Comparison of ENCODE assay signal across 1 cellular context in the genomic region with DNA sequence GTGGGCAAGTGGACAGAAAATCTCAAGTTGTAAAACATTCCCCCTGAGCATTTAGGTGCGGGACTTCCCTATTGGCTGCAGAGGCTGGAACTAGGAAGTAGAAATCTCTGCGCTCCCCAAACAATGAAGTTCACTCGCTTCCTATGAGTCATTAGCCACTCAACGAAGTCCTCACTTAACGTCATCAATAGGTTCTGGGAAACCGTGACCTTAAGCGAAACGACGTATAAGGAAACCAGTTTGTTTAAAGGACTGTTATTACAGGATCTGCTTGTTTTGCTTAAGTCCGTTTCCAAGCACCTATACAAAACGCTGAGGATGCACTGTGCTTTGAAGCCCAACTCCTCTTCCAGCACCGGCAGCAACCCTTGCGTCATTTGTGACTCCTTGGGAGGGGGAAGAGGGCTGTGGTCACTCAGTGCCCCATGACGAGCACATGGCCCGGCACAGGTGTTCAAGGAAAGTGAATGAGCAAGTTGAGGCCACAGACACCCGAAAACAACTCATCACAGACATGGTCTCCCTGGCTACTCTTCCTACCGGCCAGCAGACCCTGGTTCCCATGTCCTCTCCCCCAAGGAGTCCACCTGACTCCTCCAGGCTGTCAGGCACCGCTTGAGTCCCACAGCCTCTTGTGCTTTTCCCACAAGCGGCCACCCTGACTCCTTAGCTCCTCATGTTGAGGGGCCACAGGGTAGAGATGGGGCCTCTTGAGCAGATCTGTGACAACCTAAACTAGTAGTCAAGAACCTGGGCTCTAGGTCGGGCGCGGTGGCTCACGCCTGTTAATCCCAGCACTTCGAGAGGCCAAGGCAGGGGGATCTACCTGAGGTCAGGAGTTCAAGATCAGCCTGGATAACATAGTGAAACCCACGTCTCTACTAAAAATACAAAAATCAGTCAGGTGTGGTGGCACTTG.
TF ChIP-seq lines count a peak whose summit lies in the region.

No MANE protein-coding gene starts in this region.

TF ChIP-seq in HEK293, 187 proteins besides CTCF, POLR2A, EP300 and RAD21 (continued from another document):
- no peak for TF ChIP-seq YY1 (tag by site-specific recombination; IDR thresholded peaks at IDR 0.05)
- TF ChIP-seq, protein P1, sequence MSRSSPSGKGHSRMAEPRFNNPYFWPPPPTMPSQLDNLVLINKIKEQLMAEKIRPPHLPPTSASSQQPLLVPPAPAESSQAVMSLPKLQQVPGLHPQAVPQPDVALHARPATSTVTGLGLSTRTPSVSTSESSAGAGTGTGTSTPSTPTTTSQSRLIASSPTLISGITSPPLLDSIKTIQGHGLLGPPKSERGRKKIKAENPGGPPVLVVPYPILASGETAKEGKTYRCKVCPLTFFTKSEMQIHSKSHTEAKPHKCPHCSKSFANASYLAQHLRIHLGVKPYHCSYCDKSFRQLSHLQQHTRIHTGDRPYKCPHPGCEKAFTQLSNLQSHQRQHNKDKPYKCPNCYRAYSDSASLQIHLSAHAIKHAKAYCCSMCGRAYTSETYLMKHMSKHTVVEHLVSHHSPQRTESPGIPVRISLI (tag by site-specific recombination; IDR thresholded peaks at IDR 0.05), result no peak
- no peak for TF ChIP-seq ZNF514 (tag by site-specific recombination; IDR thresholded peaks at IDR 0.05)
- TF ChIP-seq ZNF555 (tag by site-specific recombination; conservative IDR thresholded peaks at IDR 0.05), result no peak
- no peak; the same call in 1 of the 2 replicates for TF ChIP-seq ZBTB7A (tag by site-specific recombination; IDR thresholded peaks at IDR 0.05; ENCODE audit: low read depth)
- no peak for TF ChIP-seq SETDB1 (IDR thresholded peaks at IDR 0.05; ENCODE audit: insufficient read length, low read length)
- TF ChIP-seq ZNF600 (tag by site-specific recombination; IDR thresholded peaks at IDR 0.05), result peak; percentile 100
- TF ChIP-seq, protein P2, sequence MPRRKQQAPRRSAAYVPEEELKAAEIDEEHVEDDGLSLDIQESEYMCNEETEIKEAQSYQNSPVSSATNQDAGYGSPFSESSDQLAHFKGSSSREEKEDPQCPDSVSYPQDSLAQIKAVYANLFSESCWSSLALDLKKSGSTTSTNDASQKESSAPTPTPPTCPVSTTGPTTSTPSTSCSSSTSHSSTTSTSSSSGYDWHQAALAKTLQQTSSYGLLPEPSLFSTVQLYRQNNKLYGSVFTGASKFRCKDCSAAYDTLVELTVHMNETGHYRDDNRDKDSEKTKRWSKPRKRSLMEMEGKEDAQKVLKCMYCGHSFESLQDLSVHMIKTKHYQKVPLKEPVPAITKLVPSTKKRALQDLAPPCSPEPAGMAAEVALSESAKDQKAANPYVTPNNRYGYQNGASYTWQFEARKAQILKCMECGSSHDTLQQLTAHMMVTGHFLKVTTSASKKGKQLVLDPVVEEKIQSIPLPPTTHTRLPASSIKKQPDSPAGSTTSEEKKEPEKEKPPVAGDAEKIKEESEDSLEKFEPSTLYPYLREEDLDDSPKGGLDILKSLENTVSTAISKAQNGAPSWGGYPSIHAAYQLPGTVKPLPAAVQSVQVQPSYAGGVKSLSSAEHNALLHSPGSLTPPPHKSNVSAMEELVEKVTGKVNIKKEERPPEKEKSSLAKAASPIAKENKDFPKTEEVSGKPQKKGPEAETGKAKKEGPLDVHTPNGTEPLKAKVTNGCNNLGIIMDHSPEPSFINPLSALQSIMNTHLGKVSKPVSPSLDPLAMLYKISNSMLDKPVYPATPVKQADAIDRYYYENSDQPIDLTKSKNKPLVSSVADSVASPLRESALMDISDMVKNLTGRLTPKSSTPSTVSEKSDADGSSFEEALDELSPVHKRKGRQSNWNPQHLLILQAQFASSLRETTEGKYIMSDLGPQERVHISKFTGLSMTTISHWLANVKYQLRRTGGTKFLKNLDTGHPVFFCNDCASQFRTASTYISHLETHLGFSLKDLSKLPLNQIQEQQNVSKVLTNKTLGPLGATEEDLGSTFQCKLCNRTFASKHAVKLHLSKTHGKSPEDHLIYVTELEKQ (tag by site-specific recombination; IDR thresholded peaks at IDR 0.05; ENCODE audit: borderline replicate concordance), result 0 out of 2 replicates have a peak, but pooled peaks have one; percentile 24
- TF ChIP-seq ZNF530 (tag by site-specific recombination; IDR thresholded peaks at IDR 0.05; ENCODE audit: low read depth), result no peak
- TF ChIP-seq ZNF626 (tag by site-specific recombination; IDR thresholded peaks at IDR 0.05), result no peak
- no peak for TF ChIP-seq ZNF121 (tag by site-specific recombination; IDR thresholded peaks at IDR 0.05)
- no peak for TF ChIP-seq HOXA7 (CRISPR knock-in tag; IDR thresholded peaks at IDR 0.05; ENCODE audit: borderline replicate concordance)
- TF ChIP-seq BCL6B (tag by site-specific recombination; IDR thresholded peaks at IDR 0.05), result no peak
- TF ChIP-seq ZNF140 (tag by site-specific recombination; IDR thresholded peaks at IDR 0.05), result no peak
- TF ChIP-seq ZNF785 (tag by site-specific recombination; IDR thresholded peaks at IDR 0.05), result no peak
- TF ChIP-seq MYNN (tag by site-specific recombination; IDR thresholded peaks at IDR 0.05; ENCODE audit: borderline replicate concordance), result no peak
- TF ChIP-seq, protein P3, sequence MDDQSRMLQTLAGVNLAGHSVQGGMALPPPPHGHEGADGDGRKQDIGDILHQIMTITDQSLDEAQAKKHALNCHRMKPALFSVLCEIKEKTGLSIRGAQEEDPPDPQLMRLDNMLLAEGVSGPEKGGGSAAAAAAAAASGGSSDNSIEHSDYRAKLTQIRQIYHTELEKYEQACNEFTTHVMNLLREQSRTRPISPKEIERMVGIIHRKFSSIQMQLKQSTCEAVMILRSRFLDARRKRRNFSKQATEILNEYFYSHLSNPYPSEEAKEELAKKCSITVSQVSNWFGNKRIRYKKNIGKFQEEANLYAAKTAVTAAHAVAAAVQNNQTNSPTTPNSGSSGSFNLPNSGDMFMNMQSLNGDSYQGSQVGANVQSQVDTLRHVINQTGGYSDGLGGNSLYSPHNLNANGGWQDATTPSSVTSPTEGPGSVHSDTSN (CRISPR knock-in tag; IDR thresholded peaks at IDR 0.05), result no peak
- no peak for TF ChIP-seq ZNF174 (tag by site-specific recombination; IDR thresholded peaks at IDR 0.05)
- no peak for TF ChIP-seq TRIM28 (IDR thresholded peaks at IDR 0.05; ENCODE audit: borderline replicate concordance, low read length)
- TF ChIP-seq ZNF266 (tag by site-specific recombination; IDR thresholded peaks at IDR 0.05; ENCODE audit: low read depth), result no peak
- TF ChIP-seq KLF9 (tag by site-specific recombination; IDR thresholded peaks at IDR 0.05; ENCODE audit: low read depth), result no peak
- TF ChIP-seq ZNF548 (tag by site-specific recombination; IDR thresholded peaks at IDR 0.05), result no peak
- TF ChIP-seq ZNF214 (tag by site-specific recombination; IDR thresholded peaks at IDR 0.05; ENCODE audit: borderline replicate concordance), result no peak
- no peak for TF ChIP-seq ZSCAN30 (tag by site-specific recombination; IDR thresholded peaks at IDR 0.05)
- no peak for TF ChIP-seq ZNF433 (tag by site-specific recombination; IDR thresholded peaks at IDR 0.05; ENCODE audit: low read depth)
- TF ChIP-seq ZNF391 (tag by site-specific recombination; IDR thresholded peaks at IDR 0.05; ENCODE audit: borderline replicate concordance, low read depth), result no peak
- TF ChIP-seq OVOL3 (tag by site-specific recombination; IDR thresholded peaks at IDR 0.05), result no peak
- peak; percentile 72; the same call in 1 of the 2 replicates for TF ChIP-seq ZNF501 (tag by site-specific recombination; IDR thresholded peaks at IDR 0.05)
- TF ChIP-seq ZNF148 (tag by site-specific recombination; IDR thresholded peaks at IDR 0.05; ENCODE audit: borderline replicate concordance), result no peak
- no peak for TF ChIP-seq ZNF560 (tag by site-specific recombination; IDR thresholded peaks at IDR 0.05; ENCODE audit: borderline replicate concordance)
- TF ChIP-seq ZNF292 (tag by site-specific recombination; IDR thresholded peaks at IDR 0.05; ENCODE audit: borderline replicate concordance, low read depth), result no peak
- no peak for TF ChIP-seq ZNF529 (tag by site-specific recombination; IDR thresholded peaks at IDR 0.05; ENCODE audit: insufficient replicate concordance)
- TF ChIP-seq, protein P4, sequence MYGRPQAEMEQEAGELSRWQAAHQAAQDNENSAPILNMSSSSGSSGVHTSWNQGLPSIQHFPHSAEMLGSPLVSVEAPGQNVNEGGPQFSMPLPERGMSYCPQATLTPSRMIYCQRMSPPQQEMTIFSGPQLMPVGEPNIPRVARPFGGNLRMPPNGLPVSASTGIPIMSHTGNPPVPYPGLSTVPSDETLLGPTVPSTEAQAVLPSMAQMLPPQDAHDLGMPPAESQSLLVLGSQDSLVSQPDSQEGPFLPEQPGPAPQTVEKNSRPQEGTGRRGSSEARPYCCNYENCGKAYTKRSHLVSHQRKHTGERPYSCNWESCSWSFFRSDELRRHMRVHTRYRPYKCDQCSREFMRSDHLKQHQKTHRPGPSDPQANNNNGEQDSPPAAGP (tag by site-specific recombination; IDR thresholded peaks at IDR 0.05), result no peak
- TF ChIP-seq ZNF670 (tag by site-specific recombination; IDR thresholded peaks at IDR 0.05; ENCODE audit: low read depth), result no peak
- TF ChIP-seq KLF1 (tag by site-specific recombination; IDR thresholded peaks at IDR 0.05), result no peak
- TF ChIP-seq TCF7L2 (IDR thresholded peaks at IDR 0.05; ENCODE audit: borderline replicate concordance, low read depth, low read length), result no peak
- TF ChIP-seq ZIC2 (tag by site-specific recombination; IDR thresholded peaks at IDR 0.05), result no peak
- TF ChIP-seq ZNF248 (tag by site-specific recombination; IDR thresholded peaks at IDR 0.05), result no peak
- no peak for TF ChIP-seq ZNF792 (tag by site-specific recombination; IDR thresholded peaks at IDR 0.05)
- TF ChIP-seq ZNF112 (tag by site-specific recombination; IDR thresholded peaks at IDR 0.05), result no peak
- TF ChIP-seq ZNF473 (tag by site-specific recombination; IDR thresholded peaks at IDR 0.05), result no peak
- no peak for TF ChIP-seq ZNF48 (tag by site-specific recombination; IDR thresholded peaks at IDR 0.05)
- no peak for TF ChIP-seq ZNF654 (tag by site-specific recombination; IDR thresholded peaks at IDR 0.05; ENCODE audit: low read depth)
- no peak for TF ChIP-seq ZNF302 (tag by site-specific recombination; IDR thresholded peaks at IDR 0.05; ENCODE audit: low read depth)
- no peak for TF ChIP-seq KLF7 (tag by site-specific recombination; IDR thresholded peaks at IDR 0.05; ENCODE audit: borderline replicate concordance)
- TF ChIP-seq ZNF558 (tag by site-specific recombination; IDR thresholded peaks at IDR 0.05), result peak; percentile 63; the same call in 1 of the 2 replicates
